22 cellular contexts compared by ENCODE assay signal in genomic region chr18:13581055-13581454, GRCh38.
"Had no signal": no experiment of that assay in that cellular context is flagged by ENCODE, and none has a peak within 500 bp of the region (broad histone marks: within the 10 kb centered on the region; RNA-seq: fewer than 3 reads in every experiment).

No MANE protein-coding gene starts in this region.

- H3K27me3 ChIP-seq: colonic mucosa, gastrocnemius medialis, heart left ventricle, left lung, suprapubic skin had no signal

- H3K9me3 ChIP-seq: colonic mucosa, gastrocnemius medialis, heart left ventricle, left lung, prostate gland, suprapubic skin had no signal

- H3K36me3 Mint-ChIP-seq: brain, naive B cell, type B pancreatic cell had no signal

- H3K4me1 ChIP-seq: colonic mucosa, prostate gland had no signal

- H3K27ac ChIP-seq: colonic mucosa, gastrocnemius medialis, left lung, prostate gland, suprapubic skin, WERI-Rb-1 had no signal

- H3K4me3 ChIP-seq: colonic mucosa, gastrocnemius medialis, heart left ventricle, left lung, prostate gland, suprapubic skin had no signal

- DNase-seq: activated CD4-positive, alpha-beta T cell treated with anti-CD3 and anti-CD28 coated beads for 36 hours; activated T-cell treated with anti-CD3 and anti-CD28 coated beads for 4 hours; central memory CD4-positive, alpha-beta T cell; colonic mucosa; erythroblast; gastrocnemius medialis; heart left ventricle; kidney; left lung; mammary epithelial cell; naive B cell; right cardiac atrium; stimulated activated CD4-positive, alpha-beta T cell treated with anti-CD3 and anti-CD28 coated beads, Interleukin-2, amount 100 ng/mL, for 24 hours; stimulated activated naive CD8-positive, alpha-beta T cell treated with anti-CD3 and anti-CD28 coated beads, Interleukin-15, Interleukin-2, amounts not matched to agents 100 U/mL and 50 U/mL, for 24 hours; SW 1271; WERI-Rb-1 had no signal

- H3K9me3 Mint-ChIP-seq: brain, naive B cell, neural crest cell, type B pancreatic cell had no signal

- H3K27me3 Mint-ChIP-seq: activated CD4-positive, alpha-beta T cell treated with anti-CD3 and anti-CD28 coated beads for 36 hours; activated naive CD8-positive, alpha-beta T cell; naive B cell had no signal

- ATAC-seq: activated CD4-positive, alpha-beta T cell treated with anti-CD3 and anti-CD28 coated beads for 36 hours; gastrocnemius medialis; heart left ventricle; left lung; stimulated activated naive CD8-positive, alpha-beta T cell treated with anti-CD3 and anti-CD28 coated beads, Interleukin-15, Interleukin-2, amounts not matched to agents 100 U/mL and 50 U/mL, for 24 hours had no signal

- H3K36me3 ChIP-seq: colonic mucosa, gastrocnemius medialis, heart left ventricle, left lung, prostate gland, suprapubic skin, WERI-Rb-1 had no signal

- H3K4me3 Mint-ChIP-seq: activated CD4-positive, alpha-beta T cell treated with anti-CD3 and anti-CD28 coated beads for 36 hours; activated naive CD8-positive, alpha-beta T cell; naive B cell; neural crest cell; type B pancreatic cell had no signal

- H3K27ac Mint-ChIP-seq: activated CD4-positive, alpha-beta T cell treated with anti-CD3 and anti-CD28 coated beads for 36 hours; activated naive CD8-positive, alpha-beta T cell; type B pancreatic cell had no signal
